ENCODE assay signal across 18 cellular contexts in genomic region chr1:114719424-114719787, GRCh38. TPM values are rescaled to one million over a fixed set of nuclear protein-coding genes. Genes with fewer than 3 reads are reported as not detected.
DNase-seq lines count a peak whose midpoint lies in the region; ATAC-seq and TF ChIP-seq lines count a peak whose summit lies in the region.
"Had no signal": no experiment of that assay in that cellular context is flagged by ENCODE, and none has a peak within 500 bp of the region (broad histone marks: within the 10 kb centered on the region; RNA-seq: fewer than 3 reads in every experiment).

No MANE protein-coding gene starts in this region.

- H3K36me3 Mint-ChIP-seq in activated naive CD8-positive, alpha-beta T cell, result peaks cover 18% of the 10 kb centered on the region

- H3K27ac Mint-ChIP-seq in activated naive CD8-positive, alpha-beta T cell, result peak overlapping the region; percentile 89

- ATAC-seq in HG03095 (IDR thresholded peaks at IDR 0.05; ENCODE audit: unreplicated experiment), result no peak
- ATAC-seq: mucosa of descending colon had no signal

- H3K4me3 Mint-ChIP-seq in activated naive CD8-positive, alpha-beta T cell, result no peak overlapping the region

- H3K27ac ChIP-seq in ascending aorta (no peak overlapping the region), sigmoid colon (no peak overlapping the region)
- H3K27ac ChIP-seq: BLaER1, foreskin keratinocyte, KMS-11, RWPE1 had no signal

- H3K4me1 ChIP-seq in ascending aorta (peaks cover 3 to 11% of the 10 kb centered on the region in 2 donors), sigmoid colon (peaks cover 0 to 33% (median 23%) of the 10 kb centered on the region in 4 donors)

- peak; percentile 16 for DNase-seq in ACHN
- DNase-seq in ELR (ENCODE audit: low read depth), result peak; percentile 67
- DNase-seq in iris pigment epithelial cell (ENCODE audit: low read depth), result peak; percentile 13
- DNase-seq in NCI-H446 (lab: John Stamatoyannopoulos, UW), result no peak
- no peak for DNase-seq in ascending aorta (ENCODE audit: low spot score in 2 of 2)
- no peak for DNase-seq in sigmoid colon
- DNase-seq: activated naive CD4-positive, alpha-beta T cell treated with Interleukin-2 at 50 U/mL for 16 hours; mucosa of descending colon; NCI-H1694; NCI-H510A treated with DMSO at 0.1 percent for 48 hours had no signal

- H3K27me3 ChIP-seq in ascending aorta (no peaks in the 10 kb centered on the region), sigmoid colon (no peaks in the 10 kb centered on the region)
- H3K27me3 ChIP-seq: BLaER1, foreskin keratinocyte had no signal

- WGBS in sigmoid colon, 2 donors, result 50 to 75% methylated on average over 3 of the region's 3 CpGs

- in situ Hi-C loops in ACHN (cut with HindIII; ENCODE audit: low pct_ligation_motif_present, low pct_unique_long_range_greater_than_20kb, low sequenced_read_pairs), result no loop called here

- H3K9me3 Mint-ChIP-seq in activated naive CD8-positive, alpha-beta T cell (ENCODE audit: low read depth), result no peaks in the 10 kb centered on the region

- TF ChIP-seq POLR2A in sigmoid colon (IDR thresholded peaks at IDR 0.05), result no peak

- no peaks in the 10 kb centered on the region for H3K27me3 Mint-ChIP-seq in activated naive CD8-positive, alpha-beta T cell

- H3K36me3 ChIP-seq in ascending aorta (peaks cover 69 to 70% of the 10 kb centered on the region in 2 donors), sigmoid colon (peaks cover 23 to 70% (median 48%) of the 10 kb centered on the region in 4 donors)

- no peaks in the 10 kb centered on the region for H3K9me3 ChIP-seq in ascending aorta
- H3K9me3 ChIP-seq in sigmoid colon, result no peaks in the 10 kb centered on the region
- H3K9me3 ChIP-seq: BLaER1, mucosa of descending colon had no signal

- no peak for TF ChIP-seq CTCF in ascending aorta (IDR thresholded peaks at IDR 0.05)
- no peak for TF ChIP-seq CTCF in sigmoid colon (IDR thresholded peaks at IDR 0.05)

- no peak for TF ChIP-seq EP300 in sigmoid colon (IDR thresholded peaks at IDR 0.05)

- H3K4me3 ChIP-seq in ascending aorta, result no peak overlapping the region
- no peak overlapping the region for H3K4me3 ChIP-seq in sigmoid colon
- H3K4me3 ChIP-seq: BLaER1, mucosa of descending colon had no signal

- intact Hi-C loops in ascending aorta (cut with DNase I), result loop anchor here (5.0 to 10.0 kb wide), 2 partner anchors 207 to 375 kb away; partner anchors contain the start of gene TRIM33
- intact Hi-C loops in sigmoid colon (cut with DNase I), result loop anchor here (5.0 kb wide), 1 partner anchor 137 kb away; the partner anchor contains the start of gene BCAS2

- H3K4me1 Mint-ChIP-seq in activated naive CD8-positive, alpha-beta T cell (ENCODE audit: low read depth), result peaks cover 32% of the 10 kb centered on the region

RNA-seq across cellular contexts. Expression of gene NRAS, which starts 2.8 kb away (rescaled TPM):
- total RNA-seq in ascending aorta, result 10.7 TPM
- 10 to 100 TPM; 13.0 to 16.1 (median 15.7) TPM for total RNA-seq in sigmoid colon
- 10 to 100 TPM; 25.5 to 55.5 (median 44.4) TPM for polyA plus RNA-seq in sigmoid colon

RNA-seq across cellular contexts. Expression of gene AMPD1, which starts 24.1 kb away (rescaled TPM):
- not detected for total RNA-seq in ascending aorta
- not detected for total RNA-seq in sigmoid colon
- polyA plus RNA-seq in sigmoid colon, result under 1 TPM in 1 of 3 donors, not detected in 2; 0.92 TPM
- total RNA-seq: foreskin keratinocyte, H4, pulmonary artery endothelial cell had no signal
- polyA plus RNA-seq: foreskin keratinocyte had no signal

RNA-seq across cellular contexts. Expression of gene CSDE1, which starts 38.4 kb away (rescaled TPM):
- total RNA-seq in ascending aorta (290 TPM), sigmoid colon (1,000 to 10,000 TPM; 1,738 to 2,762 (median 1,986) TPM)
- polyA plus RNA-seq in sigmoid colon, result 100 to 1,000 TPM; 167 to 228 (median 186) TPM

RNA-seq across cellular contexts. Expression of gene DENND2C, which starts 49.6 kb away (rescaled TPM):
- total RNA-seq in ascending aorta (5.4 TPM), sigmoid colon (1 to 10 TPM; 1.9 to 4.7 (median 3.4) TPM)
- under 1 TPM; 0.23 to 0.60 (median 0.29) TPM for polyA plus RNA-seq in sigmoid colon

Comparison
In these comparisons a context has a peak if more than half of its experiments do, and no peak if none do; other contexts are left out.
1. DNase-seq: peak in ACHN (single experiment), ELR (single experiment) and iris pigment epithelial cell (single experiment); none in NCI-H446 (0 of 2), ascending aorta (0 of 2) and sigmoid colon (single experiment).